Comparison of ENCODE assay signal across 8 cellular contexts in the genomic region with DNA sequence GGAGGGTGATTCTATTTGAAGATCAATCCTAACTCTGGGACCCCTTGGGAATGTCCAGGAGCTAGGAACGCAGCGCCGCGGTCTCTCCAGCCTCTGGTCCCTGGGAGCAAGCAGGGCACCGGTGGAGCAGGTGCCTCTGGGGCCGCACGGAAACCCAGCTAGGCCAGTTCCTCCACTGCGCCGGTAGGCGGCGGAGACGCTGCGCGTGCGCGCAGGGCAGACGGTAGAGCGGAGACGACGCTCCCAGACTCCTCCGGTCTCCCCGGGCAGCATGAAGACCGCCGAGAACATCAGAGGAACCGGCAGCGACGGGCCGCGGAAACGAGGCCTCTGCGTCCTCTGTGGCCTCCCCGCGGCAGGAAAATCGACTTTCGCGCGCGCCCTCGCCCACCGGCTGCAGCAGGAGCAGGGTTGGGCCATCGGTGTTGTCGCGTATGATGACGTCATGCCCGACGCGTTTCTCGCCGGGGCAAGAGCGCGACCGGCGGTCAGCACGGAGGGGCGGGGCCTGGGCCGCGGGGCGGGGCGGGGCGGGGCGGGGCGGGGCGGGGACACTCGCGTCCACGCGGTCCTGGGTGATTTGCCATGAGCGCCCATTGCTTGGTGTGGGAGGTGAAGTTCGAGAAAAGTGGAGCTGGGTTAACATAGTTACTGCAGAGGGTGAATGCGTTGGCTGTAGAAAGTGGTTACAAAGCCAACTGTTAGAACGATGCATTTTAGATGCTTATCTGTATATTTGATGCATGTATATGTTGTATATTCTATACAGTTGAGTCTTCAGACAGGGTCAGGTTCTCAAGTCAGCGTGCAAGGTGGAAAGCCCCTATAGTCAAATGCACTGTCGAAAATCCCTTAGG. TPM values are rescaled to one million over a fixed set of nuclear protein-coding genes. Genes with fewer than 3 reads are reported as not detected.
A peak's percentile ranks its signal among the peaks of the same experiment; 100 is the strongest.
DNase-seq lines count a peak whose midpoint lies in the region; ATAC-seq and TF ChIP-seq lines count a peak whose summit lies in the region.

A gene with protein sequence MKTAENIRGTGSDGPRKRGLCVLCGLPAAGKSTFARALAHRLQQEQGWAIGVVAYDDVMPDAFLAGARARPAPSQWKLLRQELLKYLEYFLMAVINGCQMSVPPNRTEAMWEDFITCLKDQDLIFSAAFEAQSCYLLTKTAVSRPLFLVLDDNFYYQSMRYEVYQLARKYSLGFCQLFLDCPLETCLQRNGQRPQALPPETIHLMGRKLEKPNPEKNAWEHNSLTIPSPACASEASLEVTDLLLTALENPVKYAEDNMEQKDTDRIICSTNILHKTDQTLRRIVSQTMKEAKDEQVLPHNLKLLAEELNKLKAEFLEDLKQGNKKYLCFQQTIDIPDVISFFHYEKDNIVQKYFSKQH (plus strand): TSS at position 193 of the 857 bp plus-strand sequence. CDS start 79 bp downstream, at position 272.

- H3K4me3 Mint-ChIP-seq in Caco-2 (ENCODE audit: unreplicated experiment) (peak within 1 kb of the TSS; percentile 90), memory B cell (peak within 1 kb of the TSS; percentile 88)

- ATAC-seq in GM21360 (IDR thresholded peaks at IDR 0.05; ENCODE audit: unreplicated experiment) (peak; percentile 98), memory B cell (ENCODE audit: low read depth) (peak; percentile 92)

- CTCF ChIA-PET in Caco-2 (lab: Charles Lee), result interaction anchor here (0.6 to 1.5 kb wide), 5 partner anchors 17 to 640 kb away, joined by 3 to 4 read pairs (median 4); a partner anchor contains a TSS

- BruUV-seq in Caco-2 (replicated peaks; lab: Mats Ljungman, UMichigan), result TSS peak; percentile 85

- peak within 1 kb of the TSS; percentile 96 for H3K27ac Mint-ChIP-seq in Caco-2 (ENCODE audit: unreplicated experiment)
- H3K27ac Mint-ChIP-seq in memory B cell, result peak within 1 kb of the TSS; percentile 98

- POLR2A ChIA-PET in Caco-2 (lab: Charles Lee), result interaction anchor here (1.5 to 2.3 kb wide), 2 partner anchors 26 to 27 kb away, joined by 11 to 16 read pairs; a partner anchor contains a TSS

- H3K27me3 Mint-ChIP-seq in Caco-2 (ENCODE audit: insufficient read depth, unreplicated experiment), result no peaks in the 10 kb centered on the region
- no peaks in the 10 kb centered on the region for H3K27me3 Mint-ChIP-seq in memory B cell

- H3K9me3 Mint-ChIP-seq in Caco-2 (ENCODE audit: unreplicated experiment) (no peaks in the 10 kb centered on the region), memory B cell (no peaks in the 10 kb centered on the region)

- no peaks in the 10 kb centered on the region for H3K27me3 ChIP-seq in Caco-2 (replicated peaks; ENCODE audit: control insufficient read depth, insufficient read depth, low read length)
- H3K27me3 ChIP-seq in effector memory CD4-positive, alpha-beta T cell (replicated peaks; ENCODE audit: control insufficient read depth, insufficient read depth, low read length, poor library complexity, severe bottlenecking), result no peaks in the 10 kb centered on the region

- H3K4me3 ChIP-seq in Caco-2 (ENCODE audit: low read depth, low read length), result peak within 1 kb of the TSS; percentile 94
- H3K4me3 ChIP-seq in effector memory CD4-positive, alpha-beta T cell (ENCODE audit: insufficient read depth, low read depth, low read length, poor library complexity, severe bottlenecking), result peak within 1 kb of the TSS; percentile 84

- intact Hi-C loops in Caco-2 (cut with micrococcal nuclease; ENCODE audit: unreplicated experiment), result loop anchor here (1.0 to 2.0 kb wide), 2 partner anchors 26 to 28 kb away; a partner anchor contains a TSS

- DNase-seq in Caco-2 (peak; percentile 92 to 93), HT-29 (ENCODE audit: low spot score) (peak; percentile 94), NK-92 (lab: John Stamatoyannopoulos, UW; ENCODE audit: unreplicated experiment) (peak; percentile 40), memory B cell (ENCODE audit: low spot score in 2 of 2) (peak; percentile 85 to 95)
- DNase-seq in activated CD8-positive, alpha-beta memory T cell treated with anti-CD3 and anti-CD28 coated beads for 4 hours (ENCODE audit: low read depth in 2 of 2), result peak; percentile 75 to 79
- DNase-seq in effector memory CD4-positive, alpha-beta T cell, result peak; percentile 81 to 86 (median 82)
- peak; percentile 76 for DNase-seq in stimulated activated CD8-positive, alpha-beta memory T cell treated with anti-CD3 and anti-CD28 coated beads, Interleukin-12 subunit alpha, Interleukin-12 subunit beta, amount 100 ng/mL, for 1 hour (ENCODE audit: low read depth)

- H3K36me3 ChIP-seq in Caco-2 (ENCODE audit: control insufficient read depth, insufficient read depth, low read length), result no peaks in the 10 kb centered on the region
- H3K36me3 ChIP-seq in effector memory CD4-positive, alpha-beta T cell (ENCODE audit: control insufficient read depth, insufficient read depth, low read length), result peaks cover 3% of the 10 kb centered on the region

- peak within 1 kb of the TSS; percentile 81 for H3K27ac ChIP-seq in effector memory CD4-positive, alpha-beta T cell (ENCODE audit: insufficient read depth, low read length, poor library complexity, severe bottlenecking)

- H3K9me3 ChIP-seq in Caco-2, result no peaks in the 10 kb centered on the region
- no peaks in the 10 kb centered on the region for H3K9me3 ChIP-seq in effector memory CD4-positive, alpha-beta T cell (ENCODE audit: control insufficient read depth, low read length)

- H3K4me1 Mint-ChIP-seq in Caco-2 (ENCODE audit: low read depth, unreplicated experiment) (peaks cover 5% of the 10 kb centered on the region), memory B cell (peaks cover 7% of the 10 kb centered on the region)

- no peaks in the 10 kb centered on the region for H3K4me1 ChIP-seq in Caco-2
- H3K4me1 ChIP-seq in effector memory CD4-positive, alpha-beta T cell (ENCODE audit: control insufficient read depth, insufficient read depth, low read length, poor library complexity, severe bottlenecking), result no peaks in the 10 kb centered on the region

- TF ChIP-seq CTCF in Caco-2 (IDR thresholded peaks at IDR 0.05; ENCODE audit: insufficient read depth in 1 of 2, low read depth in 1 of 2, low read length in 1 of 2, severe bottlenecking in 1 of 2, unreplicated experiment in 1 of 2), result peak; percentile 93 to 95

- H3K36me3 Mint-ChIP-seq in Caco-2 (ENCODE audit: insufficient read depth, unreplicated experiment) (peaks cover 16% of the 10 kb centered on the region), memory B cell (peaks cover 3% of the 10 kb centered on the region)

RNA-seq across cellular contexts. Expression of the gene that starts here (rescaled TPM):
- 8.2 and 9.1 TPM in 2 replicates for total RNA-seq in Caco-2 (2022)
- total RNA-seq in HT-29 (2014; rRNA removed; shearing (Covaris generic)), result 4.2 and 6.0 TPM in 2 replicates

Comparison
In these comparisons a context has a peak if more than half of its experiments do, and no peak if none do; other contexts are left out.
1. Peak in every context shown above with its lines: DNase-seq, ATAC-seq, H3K4me3 ChIP-seq and H3K27ac ChIP-seq.
2. DNase-seq: peak in every context shown above with its lines; median percentile 94 in HT-29; 92 in Caco-2; 90 in memory B cell; 82 in effector memory CD4-positive, alpha-beta T cell; 77 in activated CD8-positive, alpha-beta memory T cell treated with anti-CD3 and anti-CD28 coated beads for 4 hours; 76 in stimulated activated CD8-positive, alpha-beta memory T cell treated with anti-CD3 and anti-CD28 coated beads, Interleukin-12 subunit alpha, Interleukin-12 subunit beta, amount 100 ng/mL, for 1 hour; 40 in NK-92.